ENCODE assay signal across 27 cellular contexts in the genomic region with DNA sequence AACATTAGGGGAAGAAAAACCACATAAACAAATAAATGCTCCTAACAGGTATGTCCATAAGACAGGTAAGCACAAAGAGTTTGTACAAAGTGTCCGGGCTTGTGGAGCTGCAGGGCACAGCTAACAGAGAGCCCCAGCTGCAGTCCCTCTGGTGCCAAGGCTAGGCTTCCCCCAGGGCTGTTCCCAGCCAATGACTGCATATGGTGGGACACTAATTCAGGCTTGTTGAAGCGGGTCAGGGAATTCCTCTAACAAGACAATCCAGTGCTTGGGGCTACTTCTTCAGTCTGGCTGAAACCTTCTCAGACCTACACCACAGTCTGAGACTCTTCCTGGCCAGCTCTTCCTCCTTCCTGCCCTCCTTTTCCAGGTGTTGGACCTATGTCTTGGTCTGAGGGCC. TPM values are rescaled to one million over a fixed set of nuclear protein-coding genes. Genes with fewer than 3 reads are reported as not detected.
"Had no signal": no experiment of that assay in that cellular context is flagged by ENCODE, and none has a peak within 500 bp of the region (broad histone marks: within the 10 kb centered on the region; RNA-seq: fewer than 3 reads in every experiment).

No MANE protein-coding gene starts in this region.

- H3K9me3 ChIP-seq: esophagus muscularis mucosa, suprapubic skin had no signal

- H3K4me3 ChIP-seq: cardiac muscle cell, esophagus muscularis mucosa, gastrocnemius medialis, mucosa of descending colon, stomach, suprapubic skin, tibial nerve had no signal

- H3K27me3 Mint-ChIP-seq: activated naive CD8-positive, alpha-beta T cell treated with anti-CD3 and anti-CD28 coated beads, Interleukin-2, amount 10 ng/mL, durations not matched to agents 7 days and 5 days; activated T-cell treated with anti-CD3 and anti-CD28 coated beads, Interleukin-2, amount 50 U/mL, for 24 hours; stimulated activated memory B cell treated with anti-CD40 and anti-IgM and Interleukin-4, amounts not matched to agents 10 μg/mL and 1 μg/mL and 100 μg/mL, for 72 hours had no signal

- H3K4me1 ChIP-seq: esophagus muscularis mucosa, gastrocnemius medialis, stomach, suprapubic skin had no signal

- DNase-seq: activated CD4-positive, alpha-beta T cell treated with anti-CD3 and anti-CD28 coated beads for 1 hour; activated CD4-positive, alpha-beta T cell treated with anti-CD3 and anti-CD28 coated beads, Interleukin-2, amount 50 U/mL, for 1 hour; activated CD8-positive, alpha-beta memory T cell treated with anti-CD3 and anti-CD28 coated beads for 24 hours; activated CD8-positive, alpha-beta memory T cell treated with anti-CD3 and anti-CD28 coated beads, Interleukin-2, amount 50 U/mL, for 4 hours; activated naive CD4-positive, alpha-beta T cell treated with Interleukin-2 at 50 U/mL for 16 hours; activated naive CD8-positive, alpha-beta T cell treated with anti-CD3 and anti-CD28 coated beads, Interleukin-2, amount 10 ng/mL, durations not matched to agents 7 days and 5 days; activated T-cell treated with anti-CD3 and anti-CD28 coated beads, Interleukin-2, amount 50 U/mL, for 24 hours; amygdala; gastrocnemius medialis; head of caudate nucleus; left cardiac atrium; mesenchymal stem cell; mucosa of descending colon; posterior cingulate gyrus; small intestine; stimulated activated CD4-positive, alpha-beta T cell treated with anti-CD3 and anti-CD28 coated beads, Interleukin-2, amount 100 ng/mL, for 24 hours; stomach had no signal

- H3K4me1 Mint-ChIP-seq: neural crest cell; stimulated activated memory B cell treated with anti-CD40 and anti-IgM and Interleukin-4, amounts not matched to agents 10 μg/mL and 1 μg/mL and 100 μg/mL, for 72 hours had no signal

- H3K27ac Mint-ChIP-seq: activated naive CD8-positive, alpha-beta T cell treated with anti-CD3 and anti-CD28 coated beads, Interleukin-2, amount 10 ng/mL, durations not matched to agents 7 days and 5 days; stimulated activated memory B cell treated with anti-CD40 and anti-IgM and Interleukin-4, amounts not matched to agents 10 μg/mL and 1 μg/mL and 100 μg/mL, for 72 hours; T-helper 2 cell treated with Interferon-gamma antibody and Interleukin-4, amounts not matched to agents 5 μg/mL and 100 μg/mL, for 36 hours had no signal

- H3K4me3 Mint-ChIP-seq: activated naive CD8-positive, alpha-beta T cell treated with anti-CD3 and anti-CD28 coated beads, Interleukin-2, amount 10 ng/mL, durations not matched to agents 7 days and 5 days; activated T-cell treated with anti-CD3 and anti-CD28 coated beads, Interleukin-2, amount 50 U/mL, for 24 hours; neural crest cell; stimulated activated memory B cell treated with anti-CD40 and anti-IgM and Interleukin-4, amounts not matched to agents 10 μg/mL and 1 μg/mL and 100 μg/mL, for 72 hours; T-helper 2 cell treated with Interferon-gamma antibody and Interleukin-4, amounts not matched to agents 5 μg/mL and 100 μg/mL, for 36 hours had no signal

- H3K27me3 ChIP-seq: cardiac muscle cell, esophagus muscularis mucosa, gastrocnemius medialis, stomach, suprapubic skin, tibial nerve had no signal

- H3K27ac ChIP-seq: cardiac muscle cell, esophagus muscularis mucosa, gastrocnemius medialis, stomach, suprapubic skin, tibial nerve, WERI-Rb-1 had no signal

- ATAC-seq: gastrocnemius medialis; left cardiac atrium; mucosa of descending colon; sciatic nerve; stimulated activated memory B cell treated with anti-CD40 and anti-IgM and Interleukin-4, amounts not matched to agents 10 μg/mL and 1 μg/mL and 100 μg/mL, for 72 hours had no signal

RNA-seq across cellular contexts. Expression of a gene that starts 51.7 kb away (rescaled TPM):
- total RNA-seq: activated naive CD8-positive, alpha-beta T cell treated with anti-CD3 and anti-CD28 coated beads, Interleukin-2, amount 10 ng/mL, durations not matched to agents 7 days and 5 days; cardiac muscle cell; chondrocyte; neural crest cell had no signal
- polyA plus RNA-seq: cardiac muscle cell had no signal
